2 cellular contexts compared by ENCODE assay signal in genomic region chr20:44234566-44235317, GRCh38.
TF ChIP-seq lines count a peak whose summit lies in the region.

No MANE protein-coding gene starts in this region.

TF ChIP-seq in GM23338, 12 proteins besides CTCF, POLR2A, EP300 and RAD21:
- TF ChIP-seq NANOG (IDR thresholded peaks at IDR 0.05; ENCODE audit: borderline replicate concordance) (no peak), CREB1 (CRISPR knock-in tag; IDR thresholded peaks at IDR 0.05; ENCODE audit: low read depth) (no peak), EZH2phosphoT487 (IDR thresholded peaks at IDR 0.05; ENCODE audit: unreplicated experiment) (no peak), POLR2AphosphoS5 (IDR thresholded peaks at IDR 0.05; ENCODE audit: low read depth) (no peak), REST (IDR thresholded peaks at IDR 0.05; ENCODE audit: unreplicated experiment) (no peak), ZNF462 (CRISPR knock-in tag; IDR thresholded peaks at IDR 0.05) (no peak), JUNB (IDR thresholded peaks at IDR 0.05; ENCODE audit: unreplicated experiment) (no peak)

TF ChIP-seq in H1, 55 proteins besides CTCF, POLR2A, EP300 and RAD21:
- TF ChIP-seq TBP (IDR thresholded peaks at IDR 0.05; ENCODE audit: low read depth, low read length) (no peak), CEBPB (IDR thresholded peaks at IDR 0.05; ENCODE audit: low read depth, low read length) (0 out of 2 replicates have a peak, but pooled peaks have one; percentile 41)
TF ChIP-seq in H1: peak in this region for 1.
